In the genomic region with DNA sequence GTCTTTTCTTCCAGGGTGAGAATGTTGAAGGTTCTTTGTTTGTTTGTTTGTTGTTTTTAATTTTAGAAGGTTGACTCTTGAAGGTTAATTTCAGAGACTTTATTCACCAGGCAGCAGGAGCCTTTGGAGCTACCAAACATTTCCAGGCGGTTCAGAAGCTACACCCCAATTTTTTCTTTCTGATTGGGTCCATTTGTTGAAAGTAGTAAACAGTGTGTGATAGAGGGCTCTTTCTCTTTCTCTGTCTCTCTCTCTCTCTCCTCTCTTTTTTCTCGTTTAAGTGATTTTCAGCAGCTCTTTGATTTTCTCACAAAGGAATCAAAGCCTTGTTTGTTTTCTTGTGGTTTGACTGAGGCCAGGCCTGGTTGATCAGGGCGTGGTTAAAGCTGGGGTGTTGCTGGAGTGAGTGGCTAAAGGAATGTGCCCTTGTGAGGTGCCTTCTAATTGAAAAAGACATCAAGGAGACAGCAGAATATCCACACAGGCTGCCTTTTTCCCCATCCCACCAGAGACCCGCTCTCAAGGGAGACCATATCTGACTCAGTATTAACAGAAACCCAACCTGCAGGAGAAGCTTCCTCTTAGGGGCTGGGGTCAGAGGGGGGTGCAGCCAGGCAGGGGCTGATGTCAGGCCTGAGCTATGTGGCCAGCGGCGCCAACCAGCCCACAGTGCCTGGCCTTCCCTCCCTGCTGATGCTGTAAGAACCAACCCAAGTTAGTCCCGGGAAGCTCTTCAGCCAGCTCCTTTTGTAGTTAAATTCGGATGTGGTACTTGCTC, we compare ENCODE assay signal across 8 cellular contexts. TPM values are rescaled to one million over a fixed set of nuclear protein-coding genes. Genes with fewer than 3 reads are reported as not detected.
DNase-seq lines count a peak whose midpoint lies in the region; ATAC-seq, FAIRE-seq and TF ChIP-seq lines count a peak whose summit lies in the region.

No MANE protein-coding gene starts in this region.

- no peak for ATAC-seq in thoracic aorta (ENCODE audit: insufficient number of reproducible peaks, low FRiP score, low read depth)
- no peak for ATAC-seq in HG03520 (IDR thresholded peaks at IDR 0.05; ENCODE audit: unreplicated experiment)
- ATAC-seq in GM21576 (IDR thresholded peaks at IDR 0.05; ENCODE audit: unreplicated experiment), result no peak
- no peak for ATAC-seq in GM18858 (IDR thresholded peaks at IDR 0.05; ENCODE audit: unreplicated experiment)

- H4K20me1 ChIP-seq in mammary epithelial cell (ENCODE audit: insufficient read depth, low read length), result no peaks in the 10 kb centered on the region

- H3K79me2 ChIP-seq in mammary epithelial cell (ENCODE audit: insufficient read depth, low read length), result peaks cover 67% of the 10 kb centered on the region

- WGBS in mammary epithelial cell (ENCODE audit: low coverage, missing lambda C conversion rate), result 3% methylated on average over 7 of the region's 8 CpGs

- no peaks in the 10 kb centered on the region for H3K9me3 ChIP-seq in mammary epithelial cell (replicated peaks; ENCODE audit: insufficient read depth, low read length)
- H3K9me3 ChIP-seq in thoracic aorta, result no peaks in the 10 kb centered on the region

- H2AFZ ChIP-seq in mammary epithelial cell (ENCODE audit: low read depth, low read length), result no peak overlapping the region

- H3K27me3 ChIP-seq in mammary epithelial cell (ENCODE audit: insufficient read depth, low read length) (no peaks in the 10 kb centered on the region), layer of hippocampus (ENCODE audit: control insufficient read depth, insufficient read depth, low read length) (no peaks in the 10 kb centered on the region), thoracic aorta (replicated peaks; ENCODE audit: insufficient read depth) (no peaks in the 10 kb centered on the region)

- H3K27ac ChIP-seq in mammary epithelial cell (ENCODE audit: insufficient read depth, low read depth, low read length) (peak overlapping the region; percentile 94), layer of hippocampus (ENCODE audit: low read depth, low read length) (peak overlapping the region; percentile 95), thoracic aorta (peak overlapping the region; percentile 90 to 94)

- intact Hi-C loops in mammary epithelial cell (cut with micrococcal nuclease), result loop anchor here (1.0 to 2.0 kb wide), 5 partner anchors 17 to 191 kb away; no protein-coding TSS in a partner anchor

- CTCF ChIA-PET in mammary epithelial cell (lab: Charles Lee; ENCODE audit: low non-redundant PET), result interaction anchor here (0.7 to 1.1 kb wide), 2 partner anchors 16 to 91 kb away, joined by 3 to 5 read pairs; no protein-coding TSS in a partner anchor

- in situ Hi-C loops in mammary epithelial cell (cut with MboI; ENCODE audit: low sequenced_read_pairs in 2 of 2), result loop anchor here in 1 of 2 donors (5.0 kb wide), 1 partner anchor 39 kb away; no protein-coding TSS in a partner anchor

- DNase-seq in HTR-8/SVneo (ENCODE audit: insufficient read length, low spot score) (peak; percentile 78), mammary epithelial cell (peak; percentile 77), thoracic aorta (ENCODE audit: low spot score) (peak; percentile 46), D341Med (ENCODE audit: low spot score) (no peak)

- peaks cover 51% of the 10 kb centered on the region for H3K4me1 ChIP-seq in mammary epithelial cell (ENCODE audit: insufficient read depth, low read length)
- H3K4me1 ChIP-seq in thoracic aorta (ENCODE audit: control insufficient read depth in 1 of 2, low read depth in 2 of 2), result peaks cover 40 to 72% of the 10 kb centered on the region in 2 donors

- H3K9ac ChIP-seq in mammary epithelial cell (ENCODE audit: insufficient read depth, low read length), result peak overlapping the region; percentile 95

- H3K4me3 ChIP-seq in mammary epithelial cell (replicated peaks in 1 of 3; ENCODE audit: insufficient read depth in 1 of 3, low read depth in 2 of 3, low read length in 3 of 3) (peak overlapping the region; percentile 68 to 92 (median 86)), thoracic aorta (peak overlapping the region; percentile 78)

- dilution Hi-C loops in mammary epithelial cell (cut with HindIII; ENCODE audit: low sequenced_read_pairs), result loop anchor here (5.0 kb wide), 2 partner anchors 34 to 174 kb away; no protein-coding TSS in a partner anchor

- TF ChIP-seq CTCF in mammary epithelial cell (conservative IDR thresholded peaks at IDR 0.05 in 1 of 2, IDR thresholded peaks at IDR 0.05 in 1 of 2; ENCODE audit: extremely low read depth in 1 of 2, insufficient read depth in 1 of 2, low read depth in 1 of 2, low read length in 2 of 2), result no peak
- no peak for TF ChIP-seq CTCF in thoracic aorta (IDR thresholded peaks at IDR 0.05)

- H3K4me2 ChIP-seq in mammary epithelial cell (ENCODE audit: insufficient read depth, low read depth, low read length), result peak overlapping the region; percentile 90

- TSS peak; percentile 90 for BruUV-seq in mammary epithelial cell (replicated peaks; lab: Mats Ljungman, UMichigan)

- H3K36me3 ChIP-seq in mammary epithelial cell (ENCODE audit: insufficient read depth, low read length) (peaks cover 5% of the 10 kb centered on the region), thoracic aorta (no peaks in the 10 kb centered on the region)

- FAIRE-seq in HTR-8/SVneo (lab: Jason Lieb, UNC), result peak; percentile 49

RNA-seq across cellular contexts. Expression of gene NAA20, which starts 40.4 kb away (rescaled TPM):
- total RNA-seq in mammary epithelial cell (100 to 1,000 TPM in 1 of 2 donors, 10 to 100 TPM in 1; 44.3 to 105 TPM), thoracic aorta (10 to 100 TPM; 14.6 to 16.9 TPM)
- polyA plus RNA-seq in mammary epithelial cell, result 102 TPM
- polyA minus RNA-seq in mammary epithelial cell, result 49.6 TPM
